In the genomic region with DNA sequence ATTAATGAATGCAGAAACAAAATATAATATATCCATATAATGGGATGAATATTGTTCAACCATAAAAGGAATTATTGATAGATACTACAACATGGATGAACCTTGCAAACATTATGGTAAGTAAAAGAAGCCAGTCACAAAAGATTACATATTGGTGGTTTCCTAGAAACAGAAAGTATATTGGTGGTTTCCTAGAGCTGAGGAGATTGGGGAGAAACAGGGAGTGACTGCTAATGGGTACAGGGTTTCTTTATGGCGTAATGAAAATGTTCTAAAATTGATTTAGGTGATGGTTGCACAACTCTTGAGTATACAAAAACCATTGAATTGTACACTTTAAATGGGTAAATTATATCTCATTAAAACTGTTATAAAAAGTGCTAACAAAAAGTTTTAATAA, we compare ENCODE assay signal across 20 cellular contexts. TPM values are rescaled to one million over a fixed set of nuclear protein-coding genes. Genes with fewer than 3 reads are reported as not detected.
"Had no signal": no experiment of that assay in that cellular context is flagged by ENCODE, and none has a peak within 500 bp of the region (broad histone marks: within the 10 kb centered on the region; RNA-seq: fewer than 3 reads in every experiment).

No MANE protein-coding gene starts in this region.

RNA-seq across cellular contexts. Expression of gene GJA8, which starts 40.0 kb away (rescaled TPM):
- total RNA-seq: natural killer cell, occipital lobe, osteoblast, ovary, posterior vena cava, pulmonary artery endothelial cell, right atrium auricular region, sciatic nerve, smooth muscle cell, spleen, stomach, subcutaneous adipose tissue, temporal lobe, thoracic aorta, thyroid gland, tibial nerve, upper lobe of left lung, ureter, vagina had no signal
- polyA plus RNA-seq: neural cell, ovary, smooth muscle cell, spleen, stomach had no signal
